In genomic region chr4:52961666-52962412, GRCh38 we compare ENCODE assay signal across 30 cellular contexts.
"Had no signal": no experiment of that assay in that cellular context is flagged by ENCODE, and none has a peak within 500 bp of the region (broad histone marks: within the 10 kb centered on the region; RNA-seq: fewer than 3 reads in every experiment).

No MANE protein-coding gene starts in this region.

- H3K9me3 ChIP-seq: adrenal gland, breast epithelium had no signal

- H3K9me3 Mint-ChIP-seq: activated CD8-positive, alpha-beta T cell treated with anti-CD3 and anti-CD28 coated beads for 36 hours; activated naive CD4-positive, alpha-beta T cell treated with anti-CD3 and anti-CD28 coated beads, Interleukin-2, amount 10 ng/mL, durations not matched to agents 7 days and 5 days; activated naive CD8-positive, alpha-beta T cell treated with anti-CD3 and anti-CD28 coated beads for 36 hours; activated T-cell treated with anti-CD3 and anti-CD28 coated beads, Interleukin-2, amount 50 U/mL, for 72 hours; activated T-helper 2 cell treated with anti-CD3 and anti-CD28 coated beads, Interferon-gamma antibody, Interleukin-2, Interleukin-4, amounts not matched to agents 10 μg/mL and 5 μg/mL and 100 μg/mL, durations not matched to agents 14 hours and 24 hours and 36 hours; T-cell had no signal

- H3K27ac Mint-ChIP-seq: activated CD8-positive, alpha-beta T cell treated with anti-CD3 and anti-CD28 coated beads for 36 hours; activated naive CD4-positive, alpha-beta T cell treated with anti-CD3 and anti-CD28 coated beads, Interleukin-2, amount 10 ng/mL, durations not matched to agents 7 days and 5 days; activated naive CD8-positive, alpha-beta T cell treated with anti-CD3 and anti-CD28 coated beads for 36 hours; activated T-cell treated with anti-CD3 and anti-CD28 coated beads, Interleukin-2, amount 50 U/mL, for 72 hours; activated T-helper 2 cell treated with anti-CD3 and anti-CD28 coated beads, Interferon-gamma antibody, Interleukin-2, Interleukin-4, amounts not matched to agents 10 μg/mL and 5 μg/mL and 100 μg/mL, durations not matched to agents 14 hours and 24 hours and 36 hours; T-cell had no signal

- H3K27ac ChIP-seq: breast epithelium, SK-N-MC, VCaP had no signal

- H3K4me3 Mint-ChIP-seq: activated CD8-positive, alpha-beta T cell treated with anti-CD3 and anti-CD28 coated beads for 36 hours; activated naive CD4-positive, alpha-beta T cell treated with anti-CD3 and anti-CD28 coated beads, Interleukin-2, amount 10 ng/mL, durations not matched to agents 7 days and 5 days; activated naive CD8-positive, alpha-beta T cell treated with anti-CD3 and anti-CD28 coated beads for 36 hours; activated T-cell treated with anti-CD3 and anti-CD28 coated beads, Interleukin-2, amount 50 U/mL, for 72 hours; T-cell had no signal

- H3K36me3 ChIP-seq: adrenal gland, breast epithelium had no signal

- H3K27me3 ChIP-seq: adrenal gland, breast epithelium had no signal

- ATAC-seq: activated CD8-positive, alpha-beta T cell treated with anti-CD3 and anti-CD28 coated beads for 36 hours; activated T-cell treated with anti-CD3 and anti-CD28 coated beads, Interleukin-2, amount 50 U/mL, for 72 hours; Panc1; Right ventricle myocardium inferior; T-cell had no signal

- DNase-seq: activated CD4-positive, CD25-positive, alpha-beta regulatory T cell; activated CD8-positive, alpha-beta memory T cell treated with anti-CD3 and anti-CD28 coated beads, Interleukin-2, amount 50 U/mL, for 4 hours; activated CD8-positive, alpha-beta T cell treated with anti-CD3 and anti-CD28 coated beads for 36 hours; activated gamma-delta T cell treated with Interleukin-2 at 50 U/mL for 16 hours; activated naive CD4-positive, alpha-beta T cell treated with anti-CD3 and anti-CD28 coated beads, Interleukin-2, amount 10 ng/mL, durations not matched to agents 7 days and 5 days; activated naive CD8-positive, alpha-beta T cell treated with anti-CD3 and anti-CD28 coated beads for 36 hours; activated T-cell treated with anti-CD3 and anti-CD28 coated beads, Interleukin-2, amount 50 U/mL, for 72 hours; adrenal gland; anterior cingulate cortex; central memory CD4-positive, alpha-beta T cell; KBM-7; NCI-H1092; NCI-H1417; NCI-H1930; NCI-H2171; NCI-H2227 treated with DMSO at 0.1 percent for 48 hours; NCI-H446 treated with DMSO at 0.1 percent for 48 hours; NCI-H524 treated with DMSO at 0.1 percent for 48 hours; NCI-H748 treated with DMSO at 0.1 percent for 48 hours; OCI-M1; RPMI8226; T-cell; T-helper 2 cell; T1000 had no signal

- H3K4me3 ChIP-seq: adrenal gland, breast epithelium, SK-N-MC had no signal

- H3K27me3 Mint-ChIP-seq: activated CD8-positive, alpha-beta T cell treated with anti-CD3 and anti-CD28 coated beads for 36 hours; activated naive CD4-positive, alpha-beta T cell treated with anti-CD3 and anti-CD28 coated beads, Interleukin-2, amount 10 ng/mL, durations not matched to agents 7 days and 5 days; activated naive CD8-positive, alpha-beta T cell treated with anti-CD3 and anti-CD28 coated beads for 36 hours; T-cell had no signal

- H3K4me1 ChIP-seq: breast epithelium had no signal

- H3K4me1 Mint-ChIP-seq: activated naive CD4-positive, alpha-beta T cell treated with anti-CD3 and anti-CD28 coated beads, Interleukin-2, amount 10 ng/mL, durations not matched to agents 7 days and 5 days; activated naive CD8-positive, alpha-beta T cell treated with anti-CD3 and anti-CD28 coated beads for 36 hours; T-cell had no signal

- H3K36me3 Mint-ChIP-seq: activated naive CD4-positive, alpha-beta T cell treated with anti-CD3 and anti-CD28 coated beads, Interleukin-2, amount 10 ng/mL, durations not matched to agents 7 days and 5 days had no signal
